In the genomic region with DNA sequence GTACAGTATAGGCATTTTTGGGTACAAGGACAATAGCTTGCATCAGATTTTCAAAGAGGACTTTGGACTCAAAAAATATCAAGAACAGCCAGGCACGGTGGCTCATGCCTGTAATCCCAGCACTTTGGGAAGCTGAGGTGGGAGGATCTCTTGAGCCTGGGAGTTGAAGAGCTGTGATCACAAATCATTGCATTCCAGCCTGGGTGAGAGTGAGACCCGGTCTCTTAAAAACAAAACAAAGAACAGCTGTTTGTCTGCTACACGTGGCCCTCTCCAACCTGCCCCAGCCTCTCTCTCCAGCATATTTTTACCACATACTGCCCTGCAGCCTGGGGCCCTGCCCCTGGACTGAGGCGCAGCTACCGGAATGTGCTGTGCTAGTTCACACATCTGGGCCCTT, we compare ENCODE assay signal across 1 cellular context.
TF ChIP-seq lines count a peak whose summit lies in the region.

No MANE protein-coding gene starts in this region.

TF ChIP-seq in HepG2, 621 proteins besides CTCF, POLR2A, EP300 and RAD21 (continued from another document and continues in another):
- TF ChIP-seq, protein P1, sequence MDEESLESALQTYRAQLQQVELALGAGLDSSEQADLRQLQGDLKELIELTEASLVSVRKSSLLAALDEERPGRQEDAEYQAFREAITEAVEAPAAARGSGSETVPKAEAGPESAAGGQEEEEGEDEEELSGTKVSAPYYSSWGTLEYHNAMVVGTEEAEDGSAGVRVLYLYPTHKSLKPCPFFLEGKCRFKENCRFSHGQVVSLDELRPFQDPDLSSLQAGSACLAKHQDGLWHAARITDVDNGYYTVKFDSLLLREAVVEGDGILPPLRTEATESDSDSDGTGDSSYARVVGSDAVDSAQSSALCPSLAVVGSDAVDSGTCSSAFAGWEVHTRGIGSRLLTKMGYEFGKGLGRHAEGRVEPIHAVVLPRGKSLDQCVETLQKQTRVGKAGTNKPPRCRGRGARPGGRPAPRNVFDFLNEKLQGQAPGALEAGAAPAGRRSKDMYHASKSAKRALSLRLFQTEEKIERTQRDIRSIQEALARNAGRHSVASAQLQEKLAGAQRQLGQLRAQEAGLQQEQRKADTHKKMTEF (CRISPR knock-in tag; IDR thresholded peaks at IDR 0.05), result no peak
- TF ChIP-seq PCBP1 (IDR thresholded peaks at IDR 0.05; ENCODE audit: borderline replicate concordance, low read depth, low read length) (no peak), ZNF343 (CRISPR knock-in tag; IDR thresholded peaks at IDR 0.05) (no peak), GATA4 (IDR thresholded peaks at IDR 0.05; ENCODE audit: borderline replicate concordance, low read depth) (no peak), ZNF317 (CRISPR knock-in tag; IDR thresholded peaks at IDR 0.05) (no peak), SKI (IDR thresholded peaks at IDR 0.05; ENCODE audit: partially characterized antibody) (no peak), ZNF335 (CRISPR knock-in tag; IDR thresholded peaks at IDR 0.05) (no peak), GABPB1 (CRISPR knock-in tag; IDR thresholded peaks at IDR 0.05) (no peak), SALL1 (CRISPR knock-in tag; IDR thresholded peaks at IDR 0.05) (peak; percentile 57), ZNF557 (CRISPR knock-in tag; IDR thresholded peaks at IDR 0.05) (no peak), SOX5 (CRISPR knock-in tag; IDR thresholded peaks at IDR 0.05; ENCODE audit: borderline replicate concordance) (peak; percentile 74; the same call in 1 of the 2 replicates), ELF3 (CRISPR knock-in tag; IDR thresholded peaks at IDR 0.05) (no peak), PHF5A (CRISPR knock-in tag; IDR thresholded peaks at IDR 0.05; ENCODE audit: low read depth, unreplicated experiment) (no peak), TOE1 (CRISPR knock-in tag; IDR thresholded peaks at IDR 0.05) (no peak), ZSCAN20 (CRISPR knock-in tag; IDR thresholded peaks at IDR 0.05; ENCODE audit: borderline replicate concordance) (no peak), NONO (IDR thresholded peaks at IDR 0.05) (no peak), NONO (CRISPR knock-in tag; conservative IDR thresholded peaks at IDR 0.05) (no peak), ZNF761 (CRISPR knock-in tag; conservative IDR thresholded peaks at IDR 0.05) (no peak), BHLHE40 (IDR thresholded peaks at IDR 0.05; ENCODE audit: low read length) (no peak), KLF12 (CRISPR knock-in tag; IDR thresholded peaks at IDR 0.05; ENCODE audit: borderline replicate concordance) (no peak), REL (CRISPR knock-in tag; conservative IDR thresholded peaks at IDR 0.05) (no peak), TRIM24 (CRISPR knock-in tag; IDR thresholded peaks at IDR 0.05) (no peak), ZSCAN30 (CRISPR knock-in tag; IDR thresholded peaks at IDR 0.05) (no peak), MED1 (CRISPR knock-in tag; IDR thresholded peaks at IDR 0.05) (no peak), HNRNPUL1 (IDR thresholded peaks at IDR 0.05; ENCODE audit: low read depth, low read length) (no peak), BRD4 (CRISPR knock-in tag; IDR thresholded peaks at IDR 0.05) (no peak), ZNF709 (CRISPR knock-in tag; IDR thresholded peaks at IDR 0.05) (no peak), SOX13 (IDR thresholded peaks at IDR 0.05) (no peak), SOX13 (CRISPR knock-in tag; conservative IDR thresholded peaks at IDR 0.05 in 1 of 2, IDR thresholded peaks at IDR 0.05 in 1 of 2) (peak in 1 of 2 experiments; percentile 77; a peak in 1 of 4 replicates), ZBTB38 (CRISPR knock-in tag; IDR thresholded peaks at IDR 0.05) (no peak), MTA1 (CRISPR knock-in tag; IDR thresholded peaks at IDR 0.05; ENCODE audit: borderline replicate concordance) (no peak), TBX2 (CRISPR knock-in tag; IDR thresholded peaks at IDR 0.05; ENCODE audit: borderline replicate concordance) (peak; percentile 27; the same call in 1 of the 2 replicates), NR1H2 (CRISPR knock-in tag; IDR thresholded peaks at IDR 0.05; ENCODE audit: borderline replicate concordance, low read depth) (no peak), SRSF4 (IDR thresholded peaks at IDR 0.05; ENCODE audit: low read depth, low read length, poor library complexity, severe bottlenecking) (no peak), TAF15 (IDR thresholded peaks at IDR 0.05; ENCODE audit: low read depth, low read length, poor library complexity, severe bottlenecking) (no peak), ZNF644 (CRISPR knock-in tag; IDR thresholded peaks at IDR 0.05; ENCODE audit: low read depth) (0 out of 2 replicates have a peak, but pooled peaks have one; percentile 12), TBL1XR1 (IDR thresholded peaks at IDR 0.05; ENCODE audit: borderline replicate concordance, low read length, partially characterized antibody) (no peak), NRL (CRISPR knock-in tag; IDR thresholded peaks at IDR 0.05; ENCODE audit: borderline replicate concordance) (no peak), ZNF772 (CRISPR knock-in tag; IDR thresholded peaks at IDR 0.05) (no peak), ZFP82 (CRISPR knock-in tag; IDR thresholded peaks at IDR 0.05; ENCODE audit: borderline replicate concordance) (no peak), ZNF33B (CRISPR knock-in tag; IDR thresholded peaks at IDR 0.05) (no peak), ZNF33A (CRISPR knock-in tag; IDR thresholded peaks at IDR 0.05; ENCODE audit: borderline replicate concordance) (no peak), ZNF850 (CRISPR knock-in tag; conservative IDR thresholded peaks at IDR 0.05) (no peak), SOX6 (IDR thresholded peaks at IDR 0.05) (no peak), SOX6 (CRISPR knock-in tag; IDR thresholded peaks at IDR 0.05) (peak; percentile 88), SP140L (CRISPR knock-in tag; IDR thresholded peaks at IDR 0.05; ENCODE audit: borderline replicate concordance) (no peak), NCOA2 (CRISPR knock-in tag; IDR thresholded peaks at IDR 0.05) (no peak)
- TF ChIP-seq, protein P2, sequence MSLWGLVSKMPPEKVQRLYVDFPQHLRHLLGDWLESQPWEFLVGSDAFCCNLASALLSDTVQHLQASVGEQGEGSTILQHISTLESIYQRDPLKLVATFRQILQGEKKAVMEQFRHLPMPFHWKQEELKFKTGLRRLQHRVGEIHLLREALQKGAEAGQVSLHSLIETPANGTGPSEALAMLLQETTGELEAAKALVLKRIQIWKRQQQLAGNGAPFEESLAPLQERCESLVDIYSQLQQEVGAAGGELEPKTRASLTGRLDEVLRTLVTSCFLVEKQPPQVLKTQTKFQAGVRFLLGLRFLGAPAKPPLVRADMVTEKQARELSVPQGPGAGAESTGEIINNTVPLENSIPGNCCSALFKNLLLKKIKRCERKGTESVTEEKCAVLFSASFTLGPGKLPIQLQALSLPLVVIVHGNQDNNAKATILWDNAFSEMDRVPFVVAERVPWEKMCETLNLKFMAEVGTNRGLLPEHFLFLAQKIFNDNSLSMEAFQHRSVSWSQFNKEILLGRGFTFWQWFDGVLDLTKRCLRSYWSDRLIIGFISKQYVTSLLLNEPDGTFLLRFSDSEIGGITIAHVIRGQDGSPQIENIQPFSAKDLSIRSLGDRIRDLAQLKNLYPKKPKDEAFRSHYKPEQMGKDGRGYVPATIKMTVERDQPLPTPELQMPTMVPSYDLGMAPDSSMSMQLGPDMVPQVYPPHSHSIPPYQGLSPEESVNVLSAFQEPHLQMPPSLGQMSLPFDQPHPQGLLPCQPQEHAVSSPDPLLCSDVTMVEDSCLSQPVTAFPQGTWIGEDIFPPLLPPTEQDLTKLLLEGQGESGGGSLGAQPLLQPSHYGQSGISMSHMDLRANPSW (CRISPR knock-in tag; IDR thresholded peaks at IDR 0.05; ENCODE audit: borderline replicate concordance), result no peak
- TF ChIP-seq, protein P3, sequence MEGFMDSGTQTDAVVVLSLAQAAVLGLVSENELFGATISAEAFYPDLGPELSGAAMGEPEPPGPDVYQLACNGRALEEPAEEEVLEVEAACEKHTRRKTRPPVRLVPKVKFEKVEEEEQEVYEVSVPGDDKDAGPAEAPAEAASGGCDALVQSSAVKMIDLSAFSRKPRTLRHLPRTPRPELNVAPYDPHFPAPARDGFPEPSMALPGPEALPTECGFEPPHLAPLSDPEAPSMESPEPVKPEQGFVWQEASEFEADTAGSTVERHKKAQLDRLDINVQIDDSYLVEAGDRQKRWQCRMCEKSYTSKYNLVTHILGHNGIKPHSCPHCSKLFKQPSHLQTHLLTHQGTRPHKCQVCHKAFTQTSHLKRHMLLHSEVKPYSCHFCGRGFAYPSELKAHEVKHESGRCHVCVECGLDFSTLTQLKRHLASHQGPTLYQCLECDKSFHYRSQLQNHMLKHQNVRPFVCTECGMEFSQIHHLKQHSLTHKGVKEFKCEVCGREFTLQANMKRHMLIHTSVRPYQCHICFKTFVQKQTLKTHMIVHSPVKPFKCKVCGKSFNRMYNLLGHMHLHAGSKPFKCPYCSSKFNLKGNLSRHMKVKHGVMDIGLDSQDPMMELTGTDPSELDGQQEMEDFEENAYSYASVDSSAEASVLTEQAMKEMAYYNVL (CRISPR knock-in tag; IDR thresholded peaks at IDR 0.05; ENCODE audit: borderline replicate concordance), result no peak
- TF ChIP-seq, protein P4, sequence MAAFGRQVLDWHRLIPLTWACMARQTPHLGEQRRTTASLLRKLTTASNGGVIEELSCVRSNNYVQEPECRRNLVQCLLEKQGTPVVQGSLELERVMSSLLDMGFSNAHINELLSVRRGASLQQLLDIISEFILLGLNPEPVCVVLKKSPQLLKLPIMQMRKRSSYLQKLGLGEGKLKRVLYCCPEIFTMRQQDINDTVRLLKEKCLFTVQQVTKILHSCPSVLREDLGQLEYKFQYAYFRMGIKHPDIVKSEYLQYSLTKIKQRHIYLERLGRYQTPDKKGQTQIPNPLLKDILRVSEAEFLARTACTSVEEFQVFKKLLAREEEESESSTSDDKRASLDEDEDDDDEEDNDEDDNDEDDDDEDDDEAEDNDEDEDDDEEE (CRISPR knock-in tag; IDR thresholded peaks at IDR 0.05), result no peak
- TF ChIP-seq, protein P5, sequence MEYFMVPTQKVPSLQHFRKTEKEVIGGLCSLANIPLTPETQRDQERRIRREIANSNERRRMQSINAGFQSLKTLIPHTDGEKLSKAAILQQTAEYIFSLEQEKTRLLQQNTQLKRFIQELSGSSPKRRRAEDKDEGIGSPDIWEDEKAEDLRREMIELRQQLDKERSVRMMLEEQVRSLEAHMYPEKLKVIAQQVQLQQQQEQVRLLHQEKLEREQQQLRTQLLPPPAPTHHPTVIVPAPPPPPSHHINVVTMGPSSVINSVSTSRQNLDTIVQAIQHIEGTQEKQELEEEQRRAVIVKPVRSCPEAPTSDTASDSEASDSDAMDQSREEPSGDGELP (IDR thresholded peaks at IDR 0.05; ENCODE audit: borderline replicate concordance, low read depth), result peak; percentile 90
- TF ChIP-seq, protein P6, sequence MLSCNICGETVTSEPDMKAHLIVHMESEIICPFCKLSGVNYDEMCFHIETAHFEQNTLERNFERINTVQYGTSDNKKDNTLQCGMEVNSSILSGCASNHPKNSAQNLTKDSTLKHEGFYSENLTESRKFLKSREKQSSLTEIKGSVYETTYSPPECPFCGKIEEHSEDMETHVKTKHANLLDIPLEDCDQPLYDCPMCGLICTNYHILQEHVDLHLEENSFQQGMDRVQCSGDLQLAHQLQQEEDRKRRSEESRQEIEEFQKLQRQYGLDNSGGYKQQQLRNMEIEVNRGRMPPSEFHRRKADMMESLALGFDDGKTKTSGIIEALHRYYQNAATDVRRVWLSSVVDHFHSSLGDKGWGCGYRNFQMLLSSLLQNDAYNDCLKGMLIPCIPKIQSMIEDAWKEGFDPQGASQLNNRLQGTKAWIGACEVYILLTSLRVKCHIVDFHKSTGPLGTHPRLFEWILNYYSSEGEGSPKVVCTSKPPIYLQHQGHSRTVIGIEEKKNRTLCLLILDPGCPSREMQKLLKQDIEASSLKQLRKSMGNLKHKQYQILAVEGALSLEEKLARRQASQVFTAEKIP (CRISPR knock-in tag; IDR thresholded peaks at IDR 0.05; ENCODE audit: borderline replicate concordance), result no peak
- TF ChIP-seq, protein P7, sequence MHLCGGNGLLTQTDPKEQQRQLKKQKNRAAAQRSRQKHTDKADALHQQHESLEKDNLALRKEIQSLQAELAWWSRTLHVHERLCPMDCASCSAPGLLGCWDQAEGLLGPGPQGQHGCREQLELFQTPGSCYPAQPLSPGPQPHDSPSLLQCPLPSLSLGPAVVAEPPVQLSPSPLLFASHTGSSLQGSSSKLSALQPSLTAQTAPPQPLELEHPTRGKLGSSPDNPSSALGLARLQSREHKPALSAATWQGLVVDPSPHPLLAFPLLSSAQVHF (CRISPR knock-in tag; IDR thresholded peaks at IDR 0.05), result no peak
- TF ChIP-seq, protein P8, sequence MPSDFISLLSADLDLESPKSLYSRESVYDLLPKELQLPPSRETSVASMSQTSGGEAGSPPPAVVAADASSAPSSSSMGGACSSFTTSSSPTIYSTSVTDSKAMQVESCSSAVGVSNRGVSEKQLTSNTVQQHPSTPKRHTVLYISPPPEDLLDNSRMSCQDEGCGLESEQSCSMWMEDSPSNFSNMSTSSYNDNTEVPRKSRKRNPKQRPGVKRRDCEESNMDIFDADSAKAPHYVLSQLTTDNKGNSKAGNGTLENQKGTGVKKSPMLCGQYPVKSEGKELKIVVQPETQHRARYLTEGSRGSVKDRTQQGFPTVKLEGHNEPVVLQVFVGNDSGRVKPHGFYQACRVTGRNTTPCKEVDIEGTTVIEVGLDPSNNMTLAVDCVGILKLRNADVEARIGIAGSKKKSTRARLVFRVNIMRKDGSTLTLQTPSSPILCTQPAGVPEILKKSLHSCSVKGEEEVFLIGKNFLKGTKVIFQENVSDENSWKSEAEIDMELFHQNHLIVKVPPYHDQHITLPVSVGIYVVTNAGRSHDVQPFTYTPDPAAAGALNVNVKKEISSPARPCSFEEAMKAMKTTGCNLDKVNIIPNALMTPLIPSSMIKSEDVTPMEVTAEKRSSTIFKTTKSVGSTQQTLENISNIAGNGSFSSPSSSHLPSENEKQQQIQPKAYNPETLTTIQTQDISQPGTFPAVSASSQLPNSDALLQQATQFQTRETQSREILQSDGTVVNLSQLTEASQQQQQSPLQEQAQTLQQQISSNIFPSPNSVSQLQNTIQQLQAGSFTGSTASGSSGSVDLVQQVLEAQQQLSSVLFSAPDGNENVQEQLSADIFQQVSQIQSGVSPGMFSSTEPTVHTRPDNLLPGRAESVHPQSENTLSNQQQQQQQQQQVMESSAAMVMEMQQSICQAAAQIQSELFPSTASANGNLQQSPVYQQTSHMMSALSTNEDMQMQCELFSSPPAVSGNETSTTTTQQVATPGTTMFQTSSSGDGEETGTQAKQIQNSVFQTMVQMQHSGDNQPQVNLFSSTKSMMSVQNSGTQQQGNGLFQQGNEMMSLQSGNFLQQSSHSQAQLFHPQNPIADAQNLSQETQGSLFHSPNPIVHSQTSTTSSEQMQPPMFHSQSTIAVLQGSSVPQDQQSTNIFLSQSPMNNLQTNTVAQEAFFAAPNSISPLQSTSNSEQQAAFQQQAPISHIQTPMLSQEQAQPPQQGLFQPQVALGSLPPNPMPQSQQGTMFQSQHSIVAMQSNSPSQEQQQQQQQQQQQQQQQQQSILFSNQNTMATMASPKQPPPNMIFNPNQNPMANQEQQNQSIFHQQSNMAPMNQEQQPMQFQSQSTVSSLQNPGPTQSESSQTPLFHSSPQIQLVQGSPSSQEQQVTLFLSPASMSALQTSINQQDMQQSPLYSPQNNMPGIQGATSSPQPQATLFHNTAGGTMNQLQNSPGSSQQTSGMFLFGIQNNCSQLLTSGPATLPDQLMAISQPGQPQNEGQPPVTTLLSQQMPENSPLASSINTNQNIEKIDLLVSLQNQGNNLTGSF (CRISPR knock-in tag; IDR thresholded peaks at IDR 0.05), result no peak
